Comparison of ENCODE assay signal across 25 cellular contexts in the genomic region with DNA sequence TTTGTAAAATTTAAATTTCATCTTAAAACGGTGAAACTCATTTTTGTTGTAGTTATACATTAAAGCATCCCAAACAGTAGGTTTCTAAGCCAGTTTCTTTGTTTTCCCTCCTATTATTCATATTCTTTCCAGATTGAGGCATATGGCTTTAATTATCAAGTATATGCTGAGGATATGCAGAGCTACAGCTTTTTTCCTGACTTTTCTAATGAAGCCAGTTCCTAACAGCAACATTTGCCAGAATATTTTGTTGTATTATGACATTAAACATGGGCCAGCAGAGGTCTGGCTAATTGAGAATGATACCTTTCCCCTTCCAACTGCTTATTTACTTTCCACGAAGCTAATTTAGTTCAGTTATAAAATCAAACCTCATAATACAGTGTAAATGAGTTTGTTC.
"Had no signal": no experiment of that assay in that cellular context is flagged by ENCODE, and none has a peak within 500 bp of the region (broad histone marks: within the 10 kb centered on the region; RNA-seq: fewer than 3 reads in every experiment).

No MANE protein-coding gene starts in this region.

- H3K27me3 Mint-ChIP-seq: activated CD8-positive, alpha-beta memory T cell treated with anti-CD3 and anti-CD28 coated beads, Interleukin-2, amount 10 ng/mL, durations not matched to agents 7 days and 5 days; activated CD8-positive, alpha-beta T cell treated with anti-CD3 and anti-CD28 coated beads for 36 hours; activated naive CD4-positive, alpha-beta T cell treated with anti-CD3 and anti-CD28 coated beads, Interleukin-2, amount 10 ng/mL, durations not matched to agents 7 days and 5 days; progenitor cell of endocrine pancreas; stimulated activated naive B cell treated with anti-CD40 and anti-IgM and Interleukin-4, amounts not matched to agents 10 μg/mL and 1 μg/mL and 100 μg/mL, for 72 hours had no signal

- H3K27me3 ChIP-seq: body of pancreas, cardiac muscle cell, heart right ventricle, sigmoid colon, transverse colon had no signal

- H3K9me3 Mint-ChIP-seq: activated CD8-positive, alpha-beta T cell treated with anti-CD3 and anti-CD28 coated beads for 36 hours; activated naive CD4-positive, alpha-beta T cell treated with anti-CD3 and anti-CD28 coated beads, Interleukin-2, amount 10 ng/mL, durations not matched to agents 7 days and 5 days; activated naive CD8-positive, alpha-beta T cell treated with anti-CD3 and anti-CD28 coated beads, Interleukin-2, amount 50 U/mL, for 24 hours; mesothelial cell of epicardium; stimulated activated naive B cell treated with anti-CD40 and anti-IgM and Interleukin-4, amounts not matched to agents 10 μg/mL and 1 μg/mL and 100 μg/mL, for 72 hours had no signal

- H3K4me3 ChIP-seq: body of pancreas, cardiac muscle cell, heart right ventricle, lung, sigmoid colon, smooth muscle cell, transverse colon had no signal

- H3K9me3 ChIP-seq: body of pancreas, heart right ventricle, sigmoid colon, transverse colon had no signal

- H3K27ac ChIP-seq: body of pancreas, cardiac muscle cell, heart right ventricle, sigmoid colon, transverse colon had no signal

- H3K36me3 ChIP-seq: cardiac muscle cell, heart right ventricle, sigmoid colon, transverse colon had no signal

- H3K27ac Mint-ChIP-seq: activated CD8-positive, alpha-beta memory T cell treated with anti-CD3 and anti-CD28 coated beads, Interleukin-2, amount 10 ng/mL, durations not matched to agents 7 days and 5 days; activated CD8-positive, alpha-beta T cell treated with anti-CD3 and anti-CD28 coated beads for 36 hours; activated naive CD4-positive, alpha-beta T cell treated with anti-CD3 and anti-CD28 coated beads, Interleukin-2, amount 10 ng/mL, durations not matched to agents 7 days and 5 days; activated naive CD8-positive, alpha-beta T cell treated with anti-CD3 and anti-CD28 coated beads, Interleukin-2, amount 50 U/mL, for 24 hours; natural killer cell; progenitor cell of endocrine pancreas; stimulated activated naive B cell treated with anti-CD40 and anti-IgM and Interleukin-4, amounts not matched to agents 10 μg/mL and 1 μg/mL and 100 μg/mL, for 72 hours had no signal

- DNase-seq: activated CD4-positive, alpha-beta T cell treated with anti-CD3 and anti-CD28 coated beads for 48 hours; activated CD8-positive, alpha-beta memory T cell treated with anti-CD3 and anti-CD28 coated beads, Interleukin-2, amount 10 ng/mL, durations not matched to agents 7 days and 5 days; activated CD8-positive, alpha-beta T cell treated with anti-CD3 and anti-CD28 coated beads for 36 hours; activated effector memory CD4-positive, alpha-beta T cell treated with anti-CD3 and anti-CD28 coated beads, Interleukin-2, amount 50 U/mL, for 16 hours; activated naive CD4-positive, alpha-beta T cell treated with anti-CD3 and anti-CD28 coated beads, Interleukin-2, amount 10 ng/mL, durations not matched to agents 7 days and 5 days; activated naive CD8-positive, alpha-beta T cell treated with anti-CD3 and anti-CD28 coated beads, Interleukin-2, amount 50 U/mL, for 24 hours; activated T-cell treated with anti-CD3 and anti-CD28 coated beads for 4 hours; anterior cingulate cortex; body of pancreas; cortex of kidney; effector CD4-positive, alpha-beta T cell; erythroblast; heart right ventricle; natural killer cell; retina; sigmoid colon; stimulated activated CD4-positive, alpha-beta T cell treated with anti-CD3 and anti-CD28 coated beads, Interleukin-15, amount 100 ng/mL, for 24 hours; stimulated activated naive B cell treated with anti-CD40 and anti-IgM and Interleukin-4, amounts not matched to agents 10 μg/mL and 1 μg/mL and 100 μg/mL, for 72 hours; transverse colon had no signal

- H3K36me3 Mint-ChIP-seq: activated CD8-positive, alpha-beta memory T cell treated with anti-CD3 and anti-CD28 coated beads, Interleukin-2, amount 10 ng/mL, durations not matched to agents 7 days and 5 days; activated naive CD4-positive, alpha-beta T cell treated with anti-CD3 and anti-CD28 coated beads, Interleukin-2, amount 10 ng/mL, durations not matched to agents 7 days and 5 days; mesothelial cell of epicardium; natural killer cell; stimulated activated naive B cell treated with anti-CD40 and anti-IgM and Interleukin-4, amounts not matched to agents 10 μg/mL and 1 μg/mL and 100 μg/mL, for 72 hours had no signal

- ATAC-seq: activated CD8-positive, alpha-beta memory T cell treated with anti-CD3 and anti-CD28 coated beads, Interleukin-2, amount 10 ng/mL, durations not matched to agents 7 days and 5 days; activated CD8-positive, alpha-beta T cell treated with anti-CD3 and anti-CD28 coated beads for 36 hours; activated naive CD8-positive, alpha-beta T cell treated with anti-CD3 and anti-CD28 coated beads, Interleukin-2, amount 50 U/mL, for 24 hours; body of pancreas; heart right ventricle; left lobe of liver; natural killer cell; stimulated activated naive B cell treated with anti-CD40 and anti-IgM and Interleukin-4, amounts not matched to agents 10 μg/mL and 1 μg/mL and 100 μg/mL, for 72 hours had no signal

- H3K4me3 Mint-ChIP-seq: activated CD8-positive, alpha-beta memory T cell treated with anti-CD3 and anti-CD28 coated beads, Interleukin-2, amount 10 ng/mL, durations not matched to agents 7 days and 5 days; activated CD8-positive, alpha-beta T cell treated with anti-CD3 and anti-CD28 coated beads for 36 hours; activated naive CD4-positive, alpha-beta T cell treated with anti-CD3 and anti-CD28 coated beads, Interleukin-2, amount 10 ng/mL, durations not matched to agents 7 days and 5 days; activated naive CD8-positive, alpha-beta T cell treated with anti-CD3 and anti-CD28 coated beads, Interleukin-2, amount 50 U/mL, for 24 hours; mesothelial cell of epicardium; natural killer cell; stimulated activated naive B cell treated with anti-CD40 and anti-IgM and Interleukin-4, amounts not matched to agents 10 μg/mL and 1 μg/mL and 100 μg/mL, for 72 hours had no signal

- H3K4me2 ChIP-seq: smooth muscle cell had no signal

- H3K4me1 Mint-ChIP-seq: activated CD8-positive, alpha-beta memory T cell treated with anti-CD3 and anti-CD28 coated beads, Interleukin-2, amount 10 ng/mL, durations not matched to agents 7 days and 5 days; activated naive CD4-positive, alpha-beta T cell treated with anti-CD3 and anti-CD28 coated beads, Interleukin-2, amount 10 ng/mL, durations not matched to agents 7 days and 5 days; activated naive CD8-positive, alpha-beta T cell treated with anti-CD3 and anti-CD28 coated beads, Interleukin-2, amount 50 U/mL, for 24 hours; natural killer cell; stimulated activated naive B cell treated with anti-CD40 and anti-IgM and Interleukin-4, amounts not matched to agents 10 μg/mL and 1 μg/mL and 100 μg/mL, for 72 hours had no signal

- H3K4me1 ChIP-seq: body of pancreas, heart right ventricle had no signal
